In the genomic region with DNA sequence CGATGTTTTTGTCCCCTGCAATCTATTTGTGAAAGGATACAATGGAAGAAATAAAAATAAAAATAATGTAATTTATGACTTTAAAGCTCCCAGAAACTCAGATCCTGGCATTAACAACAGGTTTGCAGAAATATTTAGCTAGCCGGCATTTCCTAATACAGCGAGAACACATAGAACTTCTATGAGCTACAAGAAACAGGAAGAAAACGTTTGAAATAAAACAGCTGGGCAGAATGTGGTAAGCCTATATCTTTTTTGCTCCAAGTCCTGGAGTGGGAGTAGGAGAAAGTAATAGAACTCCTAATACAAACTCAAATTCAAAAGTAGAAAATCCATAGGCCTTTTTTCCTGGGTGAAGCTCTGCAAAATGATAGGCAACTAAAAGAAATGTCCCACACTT, we compare ENCODE assay signal across 25 cellular contexts. TPM values are rescaled to one million over a fixed set of nuclear protein-coding genes. Genes with fewer than 3 reads are reported as not detected.
A peak's percentile ranks its signal among the peaks of the same experiment; 100 is the strongest.
DNase-seq lines count a peak whose midpoint lies in the region; ATAC-seq, FAIRE-seq and TF ChIP-seq lines count a peak whose summit lies in the region.
"Had no signal": no experiment of that assay in that cellular context is flagged by ENCODE, and none has a peak within 500 bp of the region (broad histone marks: within the 10 kb centered on the region; RNA-seq: fewer than 3 reads in every experiment).

No MANE protein-coding gene starts in this region.

- H3K4me2 ChIP-seq in H1 (ENCODE audit: insufficient read depth in 1 of 2, low read depth in 2 of 2, low read length in 2 of 2) = peak overlapping the region; percentile 34 to 35; a peak in 3 of 4 replicates

- no peaks in the 10 kb centered on the region for H4K20me1 ChIP-seq in H1 (replicated peaks in 1 of 2; ENCODE audit: control insufficient read depth in 1 of 2, insufficient read depth in 2 of 2, low read length in 2 of 2)

- no peak for TF ChIP-seq EP300 in H1 (IDR thresholded peaks at IDR 0.05; ENCODE audit: borderline replicate concordance in 1 of 2, low read depth in 2 of 2, low read length in 2 of 2)

- no peaks in the 10 kb centered on the region for H3K4me1 ChIP-seq in HUES48 (ENCODE audit: control insufficient read depth, insufficient read depth, low read length)
- H3K4me1 ChIP-seq in H1 (replicated peaks in 1 of 4; ENCODE audit: control insufficient read depth in 3 of 4, insufficient read depth in 4 of 4, low read length in 3 of 4) = no peaks in the 10 kb centered on the region

- H3K9me3 ChIP-seq in HUES48 (ENCODE audit: control insufficient read depth, insufficient read depth, low read length) = no peaks in the 10 kb centered on the region
- 0 out of 4 replicates have a peak, but pooled peaks cover 0 to 2% of the 10 kb centered on the region in 2 experiments for H3K9me3 ChIP-seq in H1 (ENCODE audit: insufficient read depth in 2 of 2, low read depth in 1 of 2, low read length in 1 of 2)

- H3K56ac ChIP-seq in H1 (replicated peaks; ENCODE audit: insufficient read length, low read depth, low read length) = no peak overlapping the region

- H2AK5ac ChIP-seq in H1 (ENCODE audit: low read depth, low read length) = no peak overlapping the region

- no peak overlapping the region for H4K8ac ChIP-seq in H1 (ENCODE audit: extremely low read depth, insufficient read depth, low read length)

- no peaks in the 10 kb centered on the region for H3K79me1 ChIP-seq in H1 (ENCODE audit: low read depth, low read length)

- no peaks in the 10 kb centered on the region for H3K4me1 Mint-ChIP-seq in mesothelial cell of epicardium
- H3K4me1 Mint-ChIP-seq: activated naive CD4-positive, alpha-beta T cell treated with anti-CD3 and anti-CD28 coated beads, Interleukin-2, amount 50 U/mL, for 24 hours had no signal

- H3K23ac ChIP-seq in H1 (ENCODE audit: insufficient read length) = no peak overlapping the region

- H2BK20ac ChIP-seq in H1 (ENCODE audit: low read length) = no peak overlapping the region

- peak overlapping the region; percentile 74 for H3K4me3 Mint-ChIP-seq in mesothelial cell of epicardium
- H3K4me3 Mint-ChIP-seq: activated naive CD4-positive, alpha-beta T cell treated with anti-CD3 and anti-CD28 coated beads, Interleukin-2, amount 50 U/mL, for 24 hours; T-helper 1 cell treated with Interleukin-12 subunit alpha and Interleukin-12 subunit beta and Interleukin-4 antibody, amounts not matched to agents 30 μg/mL and 1 μg/mL, for 36 hours had no signal

- H3K9ac ChIP-seq in HUES48 (ENCODE audit: low read depth, low read length) (no peak overlapping the region), H1 (replicated peaks in 1 of 4; ENCODE audit: extremely low read depth in 1 of 4, low read depth in 3 of 4, low read length in 3 of 4) (no peak overlapping the region)

- H3K4me3 ChIP-seq in HUES48 (ENCODE audit: low read depth, low read length) (peak overlapping the region; percentile 55; the same call in 1 of the 2 replicates), H1 (ENCODE audit: extremely low read depth in 1 of 4, insufficient read depth in 2 of 4, low read depth in 3 of 4, low read length in 4 of 4) (peak overlapping the region in 2 of 4 experiments; percentile 17 to 38; a peak in 2 of 8 replicates)

- H3K18ac ChIP-seq in H1 (ENCODE audit: extremely low read depth, low read length) = no peak overlapping the region; the same call in 1 of the 2 replicates

- 86% methylated on average over 4 of the region's 4 CpGs; no CpG with 5 or more reads in 1 of the 2 experiments for WGBS in H1 (ENCODE audit: extremely low coverage in 1 of 2, insufficient coverage in 1 of 2, insufficient read length in 1 of 2, insufficient replicate concordance in 2 of 2, low coverage in 1 of 2, low lambda C conversion rate in 2 of 2, missing lambda C conversion rate in 1 of 2), 2 experiments

- H3K27ac ChIP-seq in HUES48 (ENCODE audit: low read depth, low read length) (no peak overlapping the region), H1 (ENCODE audit: low read depth, low read length) (no peak overlapping the region)

- TF ChIP-seq CTCF in H1 (IDR thresholded peaks at IDR 0.05; ENCODE audit: control extremely low read depth in 1 of 3, insufficient read depth in 1 of 3, low read depth in 1 of 3, low read length in 3 of 3) (no peak), mesothelial cell of epicardium (IDR thresholded peaks at IDR 0.05; ENCODE audit: unreplicated experiment) (no peak)

- no peaks in the 10 kb centered on the region; the same call in 1 of the 2 replicates for H3K23me2 ChIP-seq in H1 (ENCODE audit: low read depth, low read length)

- H2BK5ac ChIP-seq in H1 (ENCODE audit: low read depth, low read length) = peak overlapping the region; percentile 40; the same call in 1 of the 2 replicates

- FAIRE-seq in H1 (lab: Jason Lieb, UNC) = no peak
- FAIRE-seq: kidney had no signal

- H3K27ac Mint-ChIP-seq in mesothelial cell of epicardium = no peak overlapping the region
- H3K27ac Mint-ChIP-seq: activated naive CD4-positive, alpha-beta T cell treated with anti-CD3 and anti-CD28 coated beads, Interleukin-2, amount 50 U/mL, for 24 hours; T-helper 1 cell treated with Interleukin-12 subunit alpha and Interleukin-12 subunit beta and Interleukin-4 antibody, amounts not matched to agents 30 μg/mL and 1 μg/mL, for 36 hours had no signal

- H3K14ac ChIP-seq in H1 (ENCODE audit: insufficient read length) = no peak overlapping the region

- no peak overlapping the region for H2AFZ ChIP-seq in H1 (ENCODE audit: low read length)

- no peaks in the 10 kb centered on the region for H3K9me3 Mint-ChIP-seq in mesothelial cell of epicardium
- H3K9me3 Mint-ChIP-seq: activated naive CD4-positive, alpha-beta T cell treated with anti-CD3 and anti-CD28 coated beads, Interleukin-2, amount 50 U/mL, for 24 hours had no signal

- H3K27me3 ChIP-seq in HUES48 (ENCODE audit: control insufficient read depth, insufficient read depth, low read length) = no peaks in the 10 kb centered on the region
- H3K27me3 ChIP-seq in H1 (replicated peaks in 1 of 4; ENCODE audit: control insufficient read depth in 3 of 4, extremely low read depth in 1 of 4, insufficient read depth in 3 of 4, low read length in 3 of 4) = no peaks in the 10 kb centered on the region

- DNase-seq in A172 (ENCODE audit: low spot score) (peak; percentile 13), H1 (ENCODE audit: low read depth in 1 of 2, low spot score in 2 of 2) (no peak), mesothelial cell of epicardium (ENCODE audit: low spot score in 2 of 2, unreplicated experiment in 2 of 2) (no peak), ACHN (no peak), dedifferentiated amniotic fluid mesenchymal stem cell (ENCODE audit: extremely low spot score) (no peak)
- DNase-seq: activated CD4-positive, alpha-beta T cell treated with anti-CD3 and anti-CD28 coated beads for 48 hours; aorta; C1 segment of cervical spinal cord; central memory CD4-positive, alpha-beta T cell; EL; foreskin melanocyte; hypothalamus; Kasumi-1; kidney; NCI-H187 treated with DMSO at 0.1 percent for 48 hours; NCI-H345; occipital lobe had no signal

- ATAC-seq in GM18511 (IDR thresholded peaks at IDR 0.05; ENCODE audit: unreplicated experiment) (no peak), HG03354 (IDR thresholded peaks at IDR 0.05; ENCODE audit: poor library complexity, severe bottlenecking, unreplicated experiment) (no peak)

- POLR2A ChIA-PET in H1 (lab: Charles Lee; ENCODE audit: partially characterized antibody) = interaction anchor here (1.3 to 1.9 kb wide), 3 partner anchors 11 to 30 kb away, joined by 3 to 6 read pairs (median 3); no protein-coding TSS in a partner anchor

- no peak overlapping the region for H3K4ac ChIP-seq in H1 (replicated peaks; ENCODE audit: insufficient read length, low read depth, low read length)

- H3K79me2 ChIP-seq in H1 (ENCODE audit: control insufficient read depth in 1 of 2, insufficient read depth in 2 of 2, low read length in 2 of 2) = no peaks in the 10 kb centered on the region

- in situ Hi-C loops in ACHN (cut with HindIII; ENCODE audit: low pct_ligation_motif_present, low pct_unique_long_range_greater_than_20kb, low sequenced_read_pairs) = no loop called here

- H3K36me3 Mint-ChIP-seq in mesothelial cell of epicardium = no peaks in the 10 kb centered on the region
- H3K36me3 Mint-ChIP-seq: activated naive CD4-positive, alpha-beta T cell treated with anti-CD3 and anti-CD28 coated beads, Interleukin-2, amount 50 U/mL, for 24 hours had no signal

- TF ChIP-seq RAD21 in H1 (IDR thresholded peaks at IDR 0.05 in 1 of 2, conservative IDR thresholded peaks at IDR 0.05 in 1 of 2; ENCODE audit: low read depth in 2 of 2, low read length in 2 of 2) = no peak

- no peak overlapping the region for H4K91ac ChIP-seq in H1 (replicated peaks; ENCODE audit: insufficient read length, low read length)

- H2BK12ac ChIP-seq in H1 (ENCODE audit: low read depth, low read length) = 0 out of 2 replicates have a peak overlapping the region, but pooled peaks have one; percentile 44

- H2BK15ac ChIP-seq in H1 (ENCODE audit: low read length) = no peak overlapping the region

- H2BK120ac ChIP-seq in H1 (replicated peaks; ENCODE audit: low read depth, low read length) = no peak overlapping the region

- no peak overlapping the region for H4K5ac ChIP-seq in H1 (ENCODE audit: insufficient read length, low read depth, low read length)

- TF ChIP-seq POLR2A in H1 (IDR thresholded peaks at IDR 0.05; ENCODE audit: control extremely low read depth in 1 of 2, low read depth in 2 of 2, low read length in 2 of 2) = no peak

- CTCF ChIA-PET in H1 (lab: Charles Lee; ENCODE audit: partially characterized antibody) = interaction anchor here (0.6 to 1.4 kb wide), 5 partner anchors 10 to 219 kb away, joined by 3 to 4 read pairs (median 3); no protein-coding TSS in a partner anchor

- H3K36me3 ChIP-seq in HUES48 (ENCODE audit: control insufficient read depth, insufficient read depth, low read length) (no peaks in the 10 kb centered on the region), H1 (ENCODE audit: control insufficient read depth in 2 of 4, insufficient read depth in 4 of 4, low read length in 3 of 4) (no peaks in the 10 kb centered on the region)

- no peaks in the 10 kb centered on the region for H3K27me3 Mint-ChIP-seq in mesothelial cell of epicardium (ENCODE audit: low read depth)
- H3K27me3 Mint-ChIP-seq: activated naive CD4-positive, alpha-beta T cell treated with anti-CD3 and anti-CD28 coated beads, Interleukin-2, amount 50 U/mL, for 24 hours had no signal

TF ChIP-seq in H1, 55 proteins besides CTCF, POLR2A, EP300 and RAD21 (continues in another document):
- TF ChIP-seq CHD2 (IDR thresholded peaks at IDR 0.05; ENCODE audit: low read length) = no peak

RNA-seq across cellular contexts. Expression of a gene that starts 29.6 kb away (rescaled TPM):
- total RNA-seq in A172 (2014; rRNA removed; shearing (Covaris generic)) = not detected in 2 replicates
- total RNA-seq in H1 (2021; fragmentation: NEBNext Ultra II Directional; extraction: Animal tissue kit (Norgen Biotek cat#: 25700)) = 0.42 and 0.45 TPM in 2 replicates
- 0.22 and 0.38 TPM in 2 replicates for polyA plus RNA-seq in H1 (2011; rRNA removed)
- 0.52 TPM for polyA plus RNA-seq in H1 (2011; cell fraction: cytosol; rRNA removed)
- 0.10 TPM for polyA plus RNA-seq in H1 (2011; cell fraction: nucleus; rRNA removed)
- polyA plus RNA-seq in H1 (2012, experiment 1 of 2) = 0.38 to 0.51 TPM (median 0.46 TPM) in 4 replicates
- polyA plus RNA-seq in H1 (2012, experiment 2 of 2) = 0.24 TPM
- polyA plus RNA-seq in H1 (2013, experiment 1 of 2) = 0.20 TPM
- polyA plus RNA-seq in H1 (2013, experiment 2 of 2) = 0.18 TPM
- 0.32 and 0.44 TPM in 2 replicates for polyA minus RNA-seq in H1 (2011; rRNA and poly(A)+ RNA removed)
- polyA minus RNA-seq in H1 (2011; cell fraction: cytosol; rRNA and poly(A)+ RNA removed) = not detected
- 0.40 TPM for polyA minus RNA-seq in H1 (2011; cell fraction: nucleus; rRNA and poly(A)+ RNA removed)
- 7.0 to 9.3 TPM (median 8.9 TPM) in 3 replicates for total RNA-seq in mesothelial cell of epicardium
- total RNA-seq: epithelial cell of proximal tubule, lung microvascular endothelial cell, SK-MEL-5 had no signal
